1 cellular context compared by ENCODE assay signal in genomic region chr3:179451335-179452165, GRCh38.
TF ChIP-seq lines count a peak whose summit lies in the region.

GNB4 (minus strand) TSS chr3:179451470; CDS start chr3:179426200, 25,270 bp downstream.

TF ChIP-seq in K562, 482 proteins besides CTCF, POLR2A, EP300 and RAD21 (continued from another document and continues in another):
- peak; percentile 88 for TF ChIP-seq SAFB (IDR thresholded peaks at IDR 0.05; ENCODE audit: borderline replicate concordance, low read depth, low read length)
- TF ChIP-seq POLR2AphosphoS5 (IDR thresholded peaks at IDR 0.05; ENCODE audit: control insufficient read depth, insufficient read depth, low read depth, low read length): peak; percentile 35; the same call in 1 of the 2 replicates
- no peak for TF ChIP-seq RHOXF2B (CRISPR knock-in tag; conservative IDR thresholded peaks at IDR 0.05)
- TF ChIP-seq NR2C1 (IDR thresholded peaks at IDR 0.05): no peak
- no peak for TF ChIP-seq NR2C1 (tag; IDR thresholded peaks at IDR 0.05)
- TF ChIP-seq STAT5B (CRISPR knock-in tag; IDR thresholded peaks at IDR 0.05): no peak
- peak; percentile 82 for TF ChIP-seq FOXP1 (CRISPR knock-in tag; IDR thresholded peaks at IDR 0.05)
- no peak for TF ChIP-seq TCF7L2 (IDR thresholded peaks at IDR 0.05; ENCODE audit: low read depth, low read length)
- no peak for TF ChIP-seq ZNF444 (CRISPR knock-in tag; IDR thresholded peaks at IDR 0.05)
- TF ChIP-seq ZFPM2 (CRISPR knock-in tag; IDR thresholded peaks at IDR 0.05): no peak
- no peak for TF ChIP-seq TCF3 (CRISPR knock-in tag; IDR thresholded peaks at IDR 0.05)
- TF ChIP-seq TRIM25 (IDR thresholded peaks at IDR 0.05; ENCODE audit: borderline replicate concordance): no peak
- no peak for TF ChIP-seq ZNF780A (CRISPR knock-in tag; IDR thresholded peaks at IDR 0.05)
- no peak for TF ChIP-seq KLF16 (IDR thresholded peaks at IDR 0.05)
- TF ChIP-seq MAZ (CRISPR knock-in tag; conservative IDR thresholded peaks at IDR 0.05 in 1 of 2, IDR thresholded peaks at IDR 0.05 in 1 of 2): peak; percentile 11 to 83; a peak in 3 of 4 replicates
- TF ChIP-seq ZNF224 (CRISPR knock-in tag; IDR thresholded peaks at IDR 0.05): peak; percentile 80; the same call in 1 of the 2 replicates
- TF ChIP-seq HMGXB4 (CRISPR knock-in tag; IDR thresholded peaks at IDR 0.05): peak; percentile 92
- TF ChIP-seq HNRNPL (IDR thresholded peaks at IDR 0.05; ENCODE audit: low read depth, low read length): 0 out of 2 replicates have a peak, but pooled peaks have one; percentile 23
- peak; percentile 16; the same call in 1 of the 2 replicates for TF ChIP-seq HSF4 (CRISPR knock-in tag; IDR thresholded peaks at IDR 0.05; ENCODE audit: borderline replicate concordance)
- no peak for TF ChIP-seq ETV6 (IDR thresholded peaks at IDR 0.05; ENCODE audit: borderline replicate concordance in 1 of 2, low read depth in 2 of 2, low read length in 1 of 2)
- TF ChIP-seq ETV6 (CRISPR knock-in tag; IDR thresholded peaks at IDR 0.05; ENCODE audit: borderline replicate concordance): peak; percentile 87; the same call in 1 of the 2 replicates
- peak; percentile 73 for TF ChIP-seq ZFX (CRISPR knock-in tag; IDR thresholded peaks at IDR 0.05)
- no peak for TF ChIP-seq ZNF740 (CRISPR knock-in tag; IDR thresholded peaks at IDR 0.05)
- TF ChIP-seq ZNF740 (tag; IDR thresholded peaks at IDR 0.05): no peak
- no peak for TF ChIP-seq GATA2 (CRISPR knock-in tag; IDR thresholded peaks at IDR 0.05)
- peak; percentile 62; the same call in 1 of the 2 replicates for TF ChIP-seq ARID4B (CRISPR knock-in tag; IDR thresholded peaks at IDR 0.05)
- no peak for TF ChIP-seq ESRRB (CRISPR knock-in tag; IDR thresholded peaks at IDR 0.05; ENCODE audit: borderline replicate concordance)
- no peak for TF ChIP-seq ZNF408 (CRISPR knock-in tag; IDR thresholded peaks at IDR 0.05; ENCODE audit: low read depth)
- TF ChIP-seq FUS (optimal IDR thresholded peaks at IDR 0.05; ENCODE audit: low read depth, low read length): peak; percentile 77
- no peak for TF ChIP-seq HMG20B (CRISPR knock-in tag; IDR thresholded peaks at IDR 0.05)
- TF ChIP-seq RBFOX2 (IDR thresholded peaks at IDR 0.05; ENCODE audit: low read depth, low read length): peak; percentile 85
- no peak for TF ChIP-seq MEIS2 (IDR thresholded peaks at IDR 0.05; ENCODE audit: partially characterized antibody)
- TF ChIP-seq ZNF57 (CRISPR knock-in tag; IDR thresholded peaks at IDR 0.05): no peak
- no peak for TF ChIP-seq CC2D1A (IDR thresholded peaks at IDR 0.05)
- TF ChIP-seq NR4A1 (CRISPR knock-in tag; IDR thresholded peaks at IDR 0.05): no peak
- peak; percentile 72; the same call in 1 of the 2 replicates for TF ChIP-seq NR4A1 (tag; IDR thresholded peaks at IDR 0.05)
- TF ChIP-seq ELF1 (tag; IDR thresholded peaks at IDR 0.05): no peak
- TF ChIP-seq ERF (CRISPR knock-in tag; IDR thresholded peaks at IDR 0.05): peak; percentile 90; the same call in 1 of the 2 replicates
- TF ChIP-seq HDAC1 (IDR thresholded peaks at IDR 0.05): no peak
- TF ChIP-seq PHTF2 (CRISPR knock-in tag; IDR thresholded peaks at IDR 0.05): no peak
- no peak for TF ChIP-seq HNRNPH1 (optimal IDR thresholded peaks at IDR 0.05; ENCODE audit: low read depth, low read length)
- TF ChIP-seq SMAD4 (CRISPR knock-in tag; conservative IDR thresholded peaks at IDR 0.05): peak; percentile 96
- peak; percentile 95 for TF ChIP-seq NR3C1 (CRISPR knock-in tag; IDR thresholded peaks at IDR 0.05)
- no peak for TF ChIP-seq ATF4 (CRISPR knock-in tag; IDR thresholded peaks at IDR 0.05)
- TF ChIP-seq NR2C2 (CRISPR knock-in tag; IDR thresholded peaks at IDR 0.05): peak; percentile 81
- TF ChIP-seq NR2C2 (tag; IDR thresholded peaks at IDR 0.05): peak; percentile 27
- TF ChIP-seq TCFL5 (CRISPR knock-in tag; conservative IDR thresholded peaks at IDR 0.05): no peak
- TF ChIP-seq ETV5 (CRISPR knock-in tag; IDR thresholded peaks at IDR 0.05; ENCODE audit: low read depth): no peak
- peak; percentile 70; the same call in 1 of the 2 replicates for TF ChIP-seq SIN3B (IDR thresholded peaks at IDR 0.05; ENCODE audit: low read depth)
- TF ChIP-seq ETS1 (conservative IDR thresholded peaks at IDR 0.05; ENCODE audit: control insufficient read depth, low read depth, low read length): 0 out of 2 replicates have a peak, but pooled peaks have one; percentile 18
- TF ChIP-seq WHSC1 (IDR thresholded peaks at IDR 0.05; ENCODE audit: low read length): no peak
- 0 out of 2 replicates have a peak, but pooled peaks have one; percentile 24 for TF ChIP-seq CREM (IDR thresholded peaks at IDR 0.05; ENCODE audit: low read depth)
- no peak for TF ChIP-seq MXI1 (IDR thresholded peaks at IDR 0.05; ENCODE audit: low read depth, low read length)
- no peak for TF ChIP-seq ID3 (CRISPR knock-in tag; IDR thresholded peaks at IDR 0.05)
- TF ChIP-seq ID3 (tag; IDR thresholded peaks at IDR 0.05): no peak
- TF ChIP-seq CSDE1 (IDR thresholded peaks at IDR 0.05): no peak
- peak in 1 of 2 experiments; percentile 44; a peak in 1 of 4 replicates for TF ChIP-seq BCLAF1 (IDR thresholded peaks at IDR 0.05; ENCODE audit: borderline replicate concordance in 1 of 2, control insufficient read depth in 1 of 2, low read depth in 2 of 2, low read length in 1 of 2)
- no peak for TF ChIP-seq ZBTB12 (CRISPR knock-in tag; IDR thresholded peaks at IDR 0.05)
- TF ChIP-seq CEBPB (tag; IDR thresholded peaks at IDR 0.05): peak; percentile 94
- TF ChIP-seq CHD2 (IDR thresholded peaks at IDR 0.05; ENCODE audit: low read depth, low read length): no peak
- TF ChIP-seq ZNF232 (CRISPR knock-in tag; IDR thresholded peaks at IDR 0.05): peak; percentile 43; the same call in 1 of the 2 replicates
- no peak for TF ChIP-seq GTF2F1 (IDR thresholded peaks at IDR 0.05; ENCODE audit: low read depth, low read length)
- no peak for TF ChIP-seq JUNB (CRISPR knock-in tag; conservative IDR thresholded peaks at IDR 0.05)
